Comparison of ENCODE assay signal across 1 cellular context in the genomic region with DNA sequence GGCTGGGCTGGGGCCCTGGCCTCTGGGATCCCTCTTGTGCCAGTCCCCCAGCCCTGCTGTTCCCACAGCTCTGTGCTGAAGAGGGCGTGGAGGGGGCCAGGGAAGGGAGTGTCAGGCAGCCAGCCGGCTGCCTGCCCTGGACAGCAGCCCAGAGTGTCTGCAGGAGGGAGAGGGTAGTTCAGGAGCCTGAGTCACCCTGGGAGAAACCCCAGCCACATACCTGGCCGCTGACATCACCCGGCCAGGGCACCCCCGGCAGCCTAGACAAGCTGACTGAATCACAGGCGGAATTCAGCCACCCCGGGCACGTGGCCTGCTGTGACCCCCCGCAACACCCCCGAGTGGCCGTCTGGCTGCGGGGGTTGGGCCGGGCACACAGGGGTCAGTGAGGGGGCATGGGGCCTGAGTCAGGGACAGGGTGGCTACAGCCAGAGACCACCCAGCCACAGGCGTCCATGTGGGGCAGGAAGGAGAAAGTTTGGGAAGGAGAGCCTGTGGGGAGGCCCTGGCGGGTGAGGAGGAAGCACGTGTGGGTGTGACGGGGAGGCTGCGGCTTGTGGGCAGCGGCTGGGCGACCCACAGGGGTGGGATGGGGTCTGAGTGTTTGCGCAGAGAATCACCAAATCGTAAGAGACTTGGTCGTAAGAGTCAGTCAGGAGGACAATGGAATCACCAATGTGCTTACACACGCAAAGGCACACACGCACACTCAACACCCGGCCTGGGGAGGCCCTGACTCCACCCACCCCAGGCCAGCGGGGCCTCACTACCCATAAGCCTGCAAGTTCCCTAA.
TF ChIP-seq lines count a peak whose summit lies in the region.

No MANE protein-coding gene starts in this region.

TF ChIP-seq in HepG2, 621 proteins besides CTCF, POLR2A, EP300 and RAD21 (continues in another document):
- 0 out of 2 replicates have a peak, but pooled peaks have one; percentile 62 for TF ChIP-seq ZNF83 (CRISPR knock-in tag; IDR thresholded peaks at IDR 0.05; ENCODE audit: borderline replicate concordance)
- TF ChIP-seq, protein P1, sequence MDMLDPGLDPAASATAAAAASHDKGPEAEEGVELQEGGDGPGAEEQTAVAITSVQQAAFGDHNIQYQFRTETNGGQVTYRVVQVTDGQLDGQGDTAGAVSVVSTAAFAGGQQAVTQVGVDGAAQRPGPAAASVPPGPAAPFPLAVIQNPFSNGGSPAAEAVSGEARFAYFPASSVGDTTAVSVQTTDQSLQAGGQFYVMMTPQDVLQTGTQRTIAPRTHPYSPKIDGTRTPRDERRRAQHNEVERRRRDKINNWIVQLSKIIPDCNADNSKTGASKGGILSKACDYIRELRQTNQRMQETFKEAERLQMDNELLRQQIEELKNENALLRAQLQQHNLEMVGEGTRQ (IDR thresholded peaks at IDR 0.05; ENCODE audit: low read depth, low read length) = no peak; the same call in 1 of the 2 replicates
- TF ChIP-seq, protein P1 (CRISPR knock-in tag; IDR thresholded peaks at IDR 0.05; ENCODE audit: borderline replicate concordance) = peak; percentile 84
- TF ChIP-seq TFE3 (CRISPR knock-in tag; IDR thresholded peaks at IDR 0.05) = peak; percentile 78; the same call in 1 of the 2 replicates
- TF ChIP-seq, protein P2, sequence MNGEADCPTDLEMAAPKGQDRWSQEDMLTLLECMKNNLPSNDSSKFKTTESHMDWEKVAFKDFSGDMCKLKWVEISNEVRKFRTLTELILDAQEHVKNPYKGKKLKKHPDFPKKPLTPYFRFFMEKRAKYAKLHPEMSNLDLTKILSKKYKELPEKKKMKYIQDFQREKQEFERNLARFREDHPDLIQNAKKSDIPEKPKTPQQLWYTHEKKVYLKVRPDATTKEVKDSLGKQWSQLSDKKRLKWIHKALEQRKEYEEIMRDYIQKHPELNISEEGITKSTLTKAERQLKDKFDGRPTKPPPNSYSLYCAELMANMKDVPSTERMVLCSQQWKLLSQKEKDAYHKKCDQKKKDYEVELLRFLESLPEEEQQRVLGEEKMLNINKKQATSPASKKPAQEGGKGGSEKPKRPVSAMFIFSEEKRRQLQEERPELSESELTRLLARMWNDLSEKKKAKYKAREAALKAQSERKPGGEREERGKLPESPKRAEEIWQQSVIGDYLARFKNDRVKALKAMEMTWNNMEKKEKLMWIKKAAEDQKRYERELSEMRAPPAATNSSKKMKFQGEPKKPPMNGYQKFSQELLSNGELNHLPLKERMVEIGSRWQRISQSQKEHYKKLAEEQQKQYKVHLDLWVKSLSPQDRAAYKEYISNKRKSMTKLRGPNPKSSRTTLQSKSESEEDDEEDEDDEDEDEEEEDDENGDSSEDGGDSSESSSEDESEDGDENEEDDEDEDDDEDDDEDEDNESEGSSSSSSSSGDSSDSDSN (CRISPR knock-in tag; IDR thresholded peaks at IDR 0.05) = no peak
- TF ChIP-seq TEAD3 (CRISPR knock-in tag; optimal IDR thresholded peaks at IDR 0.05; ENCODE audit: borderline replicate concordance) = peak; percentile 99
- peak; percentile 29; the same call in 1 of the 2 replicates for TF ChIP-seq NFE2L2 (IDR thresholded peaks at IDR 0.05; ENCODE audit: low read length)
- TF ChIP-seq IKZF4 (CRISPR knock-in tag; IDR thresholded peaks at IDR 0.05; ENCODE audit: borderline replicate concordance, low read depth, not compliant biosample characterization) = no peak
- peak; percentile 90; the same call in 1 of the 3 replicates for TF ChIP-seq MXI1 (IDR thresholded peaks at IDR 0.05; ENCODE audit: borderline replicate concordance, low read depth, low read length)
- TF ChIP-seq NRL (CRISPR knock-in tag; IDR thresholded peaks at IDR 0.05; ENCODE audit: borderline replicate concordance) = 0 out of 2 replicates have a peak, but pooled peaks have one; percentile 43
- peak; percentile 94 for TF ChIP-seq MYC (CRISPR knock-in tag; IDR thresholded peaks at IDR 0.05; ENCODE audit: borderline replicate concordance)
- TF ChIP-seq MED1 (CRISPR knock-in tag; IDR thresholded peaks at IDR 0.05) = peak; percentile 87
- TF ChIP-seq RFX5 (IDR thresholded peaks at IDR 0.05; ENCODE audit: low read depth, low read length) = peak; percentile 34; the same call in 1 of the 2 replicates
- TF ChIP-seq BHLHE40 (IDR thresholded peaks at IDR 0.05; ENCODE audit: low read length) = peak; percentile 93
- 0 out of 2 replicates have a peak, but pooled peaks have one; percentile 27 for TF ChIP-seq ZNF253 (CRISPR knock-in tag; IDR thresholded peaks at IDR 0.05; ENCODE audit: borderline replicate concordance)
- TF ChIP-seq, protein P3, sequence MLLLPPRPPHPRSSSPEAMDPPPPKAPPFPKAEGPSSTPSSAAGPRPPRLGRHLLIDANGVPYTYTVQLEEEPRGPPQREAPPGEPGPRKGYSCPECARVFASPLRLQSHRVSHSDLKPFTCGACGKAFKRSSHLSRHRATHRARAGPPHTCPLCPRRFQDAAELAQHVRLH (CRISPR knock-in tag; IDR thresholded peaks at IDR 0.05; ENCODE audit: borderline replicate concordance, low read depth) = peak; percentile 61; the same call in 1 of the 2 replicates
- peak; percentile 40; the same call in 1 of the 2 replicates for TF ChIP-seq HOXA3 (CRISPR knock-in tag; IDR thresholded peaks at IDR 0.05)
- TF ChIP-seq ZNF24 (IDR thresholded peaks at IDR 0.05) = peak; percentile 72; the same call in 1 of the 2 replicates
- no peak for TF ChIP-seq ZNF619 (CRISPR knock-in tag; IDR thresholded peaks at IDR 0.05)
- 0 out of 2 replicates have a peak, but pooled peaks have one; percentile 14 for TF ChIP-seq TP53 (CRISPR knock-in tag; conservative IDR thresholded peaks at IDR 0.05)
- TF ChIP-seq FOSL2 (CRISPR knock-in tag; IDR thresholded peaks at IDR 0.05) = peak; percentile 99
- TF ChIP-seq ZC3H13 (CRISPR knock-in tag; IDR thresholded peaks at IDR 0.05) = no peak
- TF ChIP-seq ZNF772 (CRISPR knock-in tag; IDR thresholded peaks at IDR 0.05) = peak; percentile 46; the same call in 1 of the 2 replicates
- peak; percentile 74; the same call in 1 of the 2 replicates for TF ChIP-seq ZNF503 (CRISPR knock-in tag; IDR thresholded peaks at IDR 0.05)
- TF ChIP-seq FOXM1 (CRISPR knock-in tag; IDR thresholded peaks at IDR 0.05) = no peak
- TF ChIP-seq ZNF205 (CRISPR knock-in tag; IDR thresholded peaks at IDR 0.05) = no peak
- peak; percentile 49; the same call in 1 of the 2 replicates for TF ChIP-seq ZNF776 (CRISPR knock-in tag; IDR thresholded peaks at IDR 0.05)
- no peak for TF ChIP-seq CHD4 (IDR thresholded peaks at IDR 0.05; ENCODE audit: borderline replicate concordance, low read length)
- peak; percentile 78 for TF ChIP-seq NFKBIZ (CRISPR knock-in tag; IDR thresholded peaks at IDR 0.05)
- 0 out of 2 replicates have a peak, but pooled peaks have one; percentile 59 for TF ChIP-seq ZNF431 (CRISPR knock-in tag; IDR thresholded peaks at IDR 0.05; ENCODE audit: borderline replicate concordance, low read depth)
- peak; percentile 56; the same call in 1 of the 2 replicates for TF ChIP-seq ZKSCAN8 (CRISPR knock-in tag; IDR thresholded peaks at IDR 0.05; ENCODE audit: borderline replicate concordance)
- TF ChIP-seq, protein P4, sequence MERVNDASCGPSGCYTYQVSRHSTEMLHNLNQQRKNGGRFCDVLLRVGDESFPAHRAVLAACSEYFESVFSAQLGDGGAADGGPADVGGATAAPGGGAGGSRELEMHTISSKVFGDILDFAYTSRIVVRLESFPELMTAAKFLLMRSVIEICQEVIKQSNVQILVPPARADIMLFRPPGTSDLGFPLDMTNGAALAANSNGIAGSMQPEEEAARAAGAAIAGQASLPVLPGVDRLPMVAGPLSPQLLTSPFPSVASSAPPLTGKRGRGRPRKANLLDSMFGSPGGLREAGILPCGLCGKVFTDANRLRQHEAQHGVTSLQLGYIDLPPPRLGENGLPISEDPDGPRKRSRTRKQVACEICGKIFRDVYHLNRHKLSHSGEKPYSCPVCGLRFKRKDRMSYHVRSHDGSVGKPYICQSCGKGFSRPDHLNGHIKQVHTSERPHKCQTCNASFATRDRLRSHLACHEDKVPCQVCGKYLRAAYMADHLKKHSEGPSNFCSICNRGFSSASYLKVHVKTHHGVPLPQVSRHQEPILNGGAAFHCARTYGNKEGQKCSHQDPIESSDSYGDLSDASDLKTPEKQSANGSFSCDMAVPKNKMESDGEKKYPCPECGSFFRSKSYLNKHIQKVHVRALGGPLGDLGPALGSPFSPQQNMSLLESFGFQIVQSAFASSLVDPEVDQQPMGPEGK (CRISPR knock-in tag; IDR thresholded peaks at IDR 0.05) = peak; percentile 94
- peak; percentile 42; the same call in 1 of the 2 replicates for TF ChIP-seq NFKB2 (CRISPR knock-in tag; IDR thresholded peaks at IDR 0.05; ENCODE audit: borderline replicate concordance)
- peak; percentile 68; the same call in 1 of the 2 replicates for TF ChIP-seq ZNF333 (CRISPR knock-in tag; IDR thresholded peaks at IDR 0.05; ENCODE audit: borderline replicate concordance)
- no peak for TF ChIP-seq DMTF1 (CRISPR knock-in tag; IDR thresholded peaks at IDR 0.05)
- TF ChIP-seq YEATS2 (CRISPR knock-in tag; IDR thresholded peaks at IDR 0.05; ENCODE audit: borderline replicate concordance) = peak; percentile 71; the same call in 1 of the 2 replicates
